Comparison of ENCODE assay signal across 9 cellular contexts in genomic region chr4:152696764-152697250, GRCh38. TPM values are rescaled to one million over a fixed set of nuclear protein-coding genes. Genes with fewer than 3 reads are reported as not detected.
A peak's percentile ranks its signal among the peaks of the same experiment; 100 is the strongest.
DNase-seq lines count a peak whose midpoint lies in the region; ATAC-seq and TF ChIP-seq lines count a peak whose summit lies in the region.
"Had no signal": no experiment of that assay in that cellular context is flagged by ENCODE, and none has a peak within 500 bp of the region (broad histone marks: within the 10 kb centered on the region; RNA-seq: fewer than 3 reads in every experiment).

No MANE protein-coding gene starts in this region.

- peaks cover 5% of the 10 kb centered on the region for H3K27me3 Mint-ChIP-seq in activated naive CD8-positive, alpha-beta T cell treated with anti-CD3 and anti-CD28 coated beads, Interleukin-2, amount 10 ng/mL, durations not matched to agents 7 days and 5 days
- H3K27me3 Mint-ChIP-seq in activated naive CD8-positive, alpha-beta T cell treated with anti-CD3 and anti-CD28 coated beads for 36 hours: peaks cover 2% of the 10 kb centered on the region
- peaks cover 8% of the 10 kb centered on the region for H3K27me3 Mint-ChIP-seq in activated CD4-positive, alpha-beta T cell treated with anti-CD3 and anti-CD28 coated beads for 36 hours

- no peaks in the 10 kb centered on the region for H3K36me3 ChIP-seq in fibroblast of lung (ENCODE audit: control insufficient read depth, insufficient read depth, low read length)

- no peak overlapping the region for H3K27ac Mint-ChIP-seq in activated naive CD8-positive, alpha-beta T cell treated with anti-CD3 and anti-CD28 coated beads, Interleukin-2, amount 10 ng/mL, durations not matched to agents 7 days and 5 days
- no peak overlapping the region for H3K27ac Mint-ChIP-seq in activated naive CD8-positive, alpha-beta T cell treated with anti-CD3 and anti-CD28 coated beads for 36 hours
- no peak overlapping the region for H3K27ac Mint-ChIP-seq in activated CD4-positive, alpha-beta T cell treated with anti-CD3 and anti-CD28 coated beads for 36 hours
- H3K27ac Mint-ChIP-seq: activated naive CD4-positive, alpha-beta T cell treated with anti-CD3 and anti-CD28 coated beads, Interleukin-2, amount 50 U/mL, for 24 hours had no signal

- H3K4me1 Mint-ChIP-seq in activated naive CD8-positive, alpha-beta T cell treated with anti-CD3 and anti-CD28 coated beads, Interleukin-2, amount 10 ng/mL, durations not matched to agents 7 days and 5 days: peaks cover 14% of the 10 kb centered on the region
- H3K4me1 Mint-ChIP-seq in activated naive CD8-positive, alpha-beta T cell treated with anti-CD3 and anti-CD28 coated beads for 36 hours: peaks cover 7% of the 10 kb centered on the region
- peaks cover 17% of the 10 kb centered on the region for H3K4me1 Mint-ChIP-seq in activated CD4-positive, alpha-beta T cell treated with anti-CD3 and anti-CD28 coated beads for 36 hours
- H3K4me1 Mint-ChIP-seq: activated naive CD4-positive, alpha-beta T cell treated with anti-CD3 and anti-CD28 coated beads, Interleukin-2, amount 50 U/mL, for 24 hours had no signal

- POLR2A ChIA-PET in activated naive CD8-positive, alpha-beta T cell treated with anti-CD3 and anti-CD28 coated beads, Interleukin-2, amount 10 ng/mL, durations not matched to agents 7 days and 5 days (lab: Charles Lee): no interaction called here
- POLR2A ChIA-PET in activated CD4-positive, alpha-beta T cell treated with anti-CD3 and anti-CD28 coated beads for 36 hours (lab: Charles Lee): no interaction called here

- peak; percentile 97 for ATAC-seq in activated naive CD8-positive, alpha-beta T cell treated with anti-CD3 and anti-CD28 coated beads, Interleukin-2, amount 10 ng/mL, durations not matched to agents 7 days and 5 days (ENCODE audit: low read depth)
- ATAC-seq in HG03159 (IDR thresholded peaks at IDR 0.05; ENCODE audit: unreplicated experiment): peak; percentile 99
- peak; percentile 99 for ATAC-seq in activated CD4-positive, alpha-beta T cell treated with anti-CD3 and anti-CD28 coated beads for 36 hours

- no peaks in the 10 kb centered on the region for H3K4me1 ChIP-seq in fibroblast of lung (ENCODE audit: control insufficient read depth, extremely low read depth, insufficient read depth, low read length)

- no peak overlapping the region for H2AFZ ChIP-seq in fibroblast of lung (ENCODE audit: low read length)

- no peaks in the 10 kb centered on the region for H3K79me2 ChIP-seq in fibroblast of lung (ENCODE audit: control insufficient read depth, insufficient read depth, low read length)

- no peak for TF ChIP-seq CTCF in fibroblast of lung (conservative IDR thresholded peaks at IDR 0.05 in 1 of 2, IDR thresholded peaks at IDR 0.05 in 1 of 2; ENCODE audit: low read depth in 1 of 2, low read length in 2 of 2)

- intact Hi-C loops in activated CD4-positive, alpha-beta T cell treated with anti-CD3 and anti-CD28 coated beads for 36 hours (cut with DNase I, micrococcal nuclease): loop anchor here in 1 of 2 experiments (5.0 kb wide), 1 partner anchor 420 kb away; no protein-coding TSS in a partner anchor

- H3K27ac ChIP-seq in fibroblast of lung (ENCODE audit: insufficient read depth, low read length): no peak overlapping the region

- no peaks in the 10 kb centered on the region for H4K20me1 ChIP-seq in fibroblast of lung (ENCODE audit: control insufficient read depth, extremely low read depth, insufficient read depth, low read length)

- CTCF ChIA-PET in activated CD4-positive, alpha-beta T cell treated with anti-CD3 and anti-CD28 coated beads for 36 hours (lab: Charles Lee): no interaction called here

- no peak overlapping the region for H3K4me3 Mint-ChIP-seq in activated naive CD8-positive, alpha-beta T cell treated with anti-CD3 and anti-CD28 coated beads, Interleukin-2, amount 10 ng/mL, durations not matched to agents 7 days and 5 days
- no peak overlapping the region for H3K4me3 Mint-ChIP-seq in activated naive CD8-positive, alpha-beta T cell treated with anti-CD3 and anti-CD28 coated beads for 36 hours
- no peak overlapping the region for H3K4me3 Mint-ChIP-seq in activated CD4-positive, alpha-beta T cell treated with anti-CD3 and anti-CD28 coated beads for 36 hours
- H3K4me3 Mint-ChIP-seq: activated naive CD4-positive, alpha-beta T cell treated with anti-CD3 and anti-CD28 coated beads, Interleukin-2, amount 50 U/mL, for 24 hours had no signal

- peaks cover 2% of the 10 kb centered on the region for H3K9me3 Mint-ChIP-seq in activated naive CD8-positive, alpha-beta T cell treated with anti-CD3 and anti-CD28 coated beads, Interleukin-2, amount 10 ng/mL, durations not matched to agents 7 days and 5 days
- H3K9me3 Mint-ChIP-seq in activated naive CD8-positive, alpha-beta T cell treated with anti-CD3 and anti-CD28 coated beads for 36 hours: no peaks in the 10 kb centered on the region
- no peaks in the 10 kb centered on the region for H3K9me3 Mint-ChIP-seq in activated CD4-positive, alpha-beta T cell treated with anti-CD3 and anti-CD28 coated beads for 36 hours (ENCODE audit: low read depth)
- H3K9me3 Mint-ChIP-seq: activated naive CD4-positive, alpha-beta T cell treated with anti-CD3 and anti-CD28 coated beads, Interleukin-2, amount 50 U/mL, for 24 hours had no signal

- H3K4me3 ChIP-seq in fibroblast of lung (replicated peaks in 1 of 4; ENCODE audit: control extremely low read depth in 1 of 4, insufficient read depth in 1 of 4, low read depth in 3 of 4, low read length in 4 of 4): no peak overlapping the region

- H3K4me2 ChIP-seq in fibroblast of lung (ENCODE audit: extremely low read depth, insufficient read depth, low read length): no peak overlapping the region

- no peaks in the 10 kb centered on the region for H3K9me3 ChIP-seq in fibroblast of lung (ENCODE audit: control insufficient read depth, insufficient read depth, low read depth, low read length)

- no peaks in the 10 kb centered on the region for H3K27me3 ChIP-seq in fibroblast of lung (ENCODE audit: control insufficient read depth, insufficient read depth, low read length)

- H3K36me3 Mint-ChIP-seq in activated naive CD8-positive, alpha-beta T cell treated with anti-CD3 and anti-CD28 coated beads, Interleukin-2, amount 10 ng/mL, durations not matched to agents 7 days and 5 days: peaks cover 1% of the 10 kb centered on the region
- H3K36me3 Mint-ChIP-seq in activated naive CD8-positive, alpha-beta T cell treated with anti-CD3 and anti-CD28 coated beads for 36 hours: no peaks in the 10 kb centered on the region
- H3K36me3 Mint-ChIP-seq in activated CD4-positive, alpha-beta T cell treated with anti-CD3 and anti-CD28 coated beads for 36 hours (ENCODE audit: low read depth): no peaks in the 10 kb centered on the region
- H3K36me3 Mint-ChIP-seq: activated naive CD4-positive, alpha-beta T cell treated with anti-CD3 and anti-CD28 coated beads, Interleukin-2, amount 50 U/mL, for 24 hours had no signal

- no peak overlapping the region for H3K9ac ChIP-seq in fibroblast of lung (ENCODE audit: insufficient read depth, low read length)

- no peak for DNase-seq in activated naive CD8-positive, alpha-beta T cell treated with anti-CD3 and anti-CD28 coated beads, Interleukin-2, amount 10 ng/mL, durations not matched to agents 7 days and 5 days
- DNase-seq in activated naive CD8-positive, alpha-beta T cell treated with anti-CD3 and anti-CD28 coated beads for 36 hours: no peak
- DNase-seq in activated CD4-positive, alpha-beta T cell treated with anti-CD3 and anti-CD28 coated beads for 36 hours: peak; percentile 74
- DNase-seq in fibroblast of lung (ENCODE audit: low read depth in 2 of 2): peak; percentile 66 to 96
- DNase-seq in stimulated activated CD4-positive, alpha-beta T cell treated with anti-CD3 and anti-CD28 coated beads, TNF-alpha, amount 100 ng/mL, for 1 hour (ENCODE audit: low read depth in 3 of 3, low spot score in 1 of 3): peak in 2 of 3 donors; percentile 8 to 13
- no peak for DNase-seq in SK-N-DZ (ENCODE audit: low spot score)
- no peak for DNase-seq in NCI-H524 (lab: John Stamatoyannopoulos, UW)

RNA-seq across cellular contexts. Expression of gene TMEM154, which starts 17.0 kb away (rescaled TPM):
- 10 to 100 TPM; 21.9 to 24.7 TPM for total RNA-seq in activated naive CD8-positive, alpha-beta T cell treated with anti-CD3 and anti-CD28 coated beads, Interleukin-2, amount 10 ng/mL, durations not matched to agents 7 days and 5 days
- total RNA-seq in activated naive CD8-positive, alpha-beta T cell treated with anti-CD3 and anti-CD28 coated beads for 36 hours: 10 to 100 TPM; 18.3 to 18.5 TPM
- total RNA-seq in activated CD4-positive, alpha-beta T cell treated with anti-CD3 and anti-CD28 coated beads for 36 hours: 10 to 100 TPM; 15.2 to 21.2 TPM
- 0.50 and 0.77 TPM in 2 replicates for total RNA-seq in fibroblast of lung
- polyA plus RNA-seq in fibroblast of lung: 1.6 and 3.7 TPM in 2 replicates
- 0.96 and 1.8 TPM in 2 replicates for polyA plus RNA-seq in fibroblast of lung (2012)
- polyA minus RNA-seq in fibroblast of lung (ENCODE audit: low replicate concordance): 1.4 and 3.5 TPM in 2 replicates
- polyA plus RNA-seq in SK-N-DZ (2014; cell fraction: cytosol; rRNA removed): not detected in 2 replicates
- not detected in 2 replicates for polyA plus RNA-seq in SK-N-DZ (2014; cell fraction: nucleus; rRNA removed)

Comparison
In these comparisons a context has a peak if more than half of its experiments do, and no peak if none do; other contexts are left out.
1. DNase-seq: peak in activated CD4-positive, alpha-beta T cell treated with anti-CD3 and anti-CD28 coated beads for 36 hours (single experiment), fibroblast of lung (2 of 2) and stimulated activated CD4-positive, alpha-beta T cell treated with anti-CD3 and anti-CD28 coated beads, TNF-alpha, amount 100 ng/mL, for 1 hour (2 of 3); none in activated naive CD8-positive, alpha-beta T cell treated with anti-CD3 and anti-CD28 coated beads, Interleukin-2, amount 10 ng/mL, durations not matched to agents 7 days and 5 days (single experiment), activated naive CD8-positive, alpha-beta T cell treated with anti-CD3 and anti-CD28 coated beads for 36 hours (single experiment), SK-N-DZ (single experiment) and NCI-H524 (0 of 2).
2. Peak in every context shown above with its lines, with median percentiles within 50 percentile points of each other: ATAC-seq.